ENCODE assay signal across 19 cellular contexts in the genomic region with DNA sequence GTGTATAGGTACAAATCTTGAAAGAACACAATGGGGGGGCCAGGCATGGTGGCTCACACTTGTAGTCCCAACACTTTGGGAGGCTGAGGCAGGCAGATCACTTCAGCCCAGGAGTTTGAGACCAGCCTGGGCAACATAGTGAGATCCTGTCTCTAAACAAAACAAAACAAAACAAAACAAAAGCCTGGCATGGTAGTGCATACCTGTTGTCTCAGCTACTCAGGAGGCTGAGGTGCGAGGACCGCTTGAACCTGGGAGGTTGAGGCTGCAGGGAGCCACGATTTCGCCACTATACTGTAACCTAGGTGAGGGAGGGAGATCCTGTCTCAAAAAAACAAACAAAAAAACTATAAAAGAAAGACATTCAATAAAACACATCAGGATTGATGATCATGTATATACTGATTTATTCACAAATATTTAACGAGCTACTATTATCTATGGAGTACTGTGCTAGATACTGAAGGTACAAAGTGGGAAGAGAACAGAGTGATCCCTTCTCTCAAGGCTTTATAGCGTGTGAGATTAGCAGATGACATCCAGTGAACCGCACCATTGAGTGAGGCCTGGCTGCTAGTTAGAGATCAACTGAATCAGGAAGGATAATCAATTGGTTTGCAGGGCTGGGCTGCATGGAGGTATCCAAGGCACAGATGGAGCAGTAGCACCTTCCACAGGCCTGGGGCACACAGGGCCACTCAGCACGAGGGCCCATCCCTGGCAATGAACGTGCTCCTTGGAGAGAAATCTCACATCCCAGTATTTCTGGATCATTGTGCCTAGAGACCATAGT. TPM values are rescaled to one million over a fixed set of nuclear protein-coding genes. Genes with fewer than 3 reads are reported as not detected.
A peak's percentile ranks its signal among the peaks of the same experiment; 100 is the strongest.
DNase-seq lines count a peak whose midpoint lies in the region; ATAC-seq, FAIRE-seq and TF ChIP-seq lines count a peak whose summit lies in the region.
"Had no signal": no experiment of that assay in that cellular context is flagged by ENCODE, and none has a peak within 500 bp of the region (broad histone marks: within the 10 kb centered on the region; RNA-seq: fewer than 3 reads in every experiment).

No MANE protein-coding gene starts in this region.

- H2AFZ ChIP-seq in K562 (ENCODE audit: low read depth, low read length), result no peak overlapping the region
- H2AFZ ChIP-seq in SK-N-SH (ENCODE audit: low read depth), result no peak overlapping the region

- BruUV-seq in Caco-2 (replicated peaks; lab: Mats Ljungman, UMichigan) (no TSS peak), K562 (replicated peaks; lab: Mats Ljungman, UMichigan) (no TSS peak)

- intact Hi-C loops in Caco-2 (cut with micrococcal nuclease; ENCODE audit: unreplicated experiment), result no loop called here
- intact Hi-C loops in K562 (cut with micrococcal nuclease), result no loop called here
- intact Hi-C loops in thyroid gland (cut with DNase I), result no loop called here

- no peaks in the 10 kb centered on the region for H3K27me3 Mint-ChIP-seq in Caco-2 (ENCODE audit: insufficient read depth, unreplicated experiment)

- H4K20me1 ChIP-seq in K562 (replicated peaks; ENCODE audit: control insufficient read depth, insufficient read depth, low read length) (0 out of 2 replicates have a peak, but pooled peaks cover 3% of the 10 kb centered on the region), SK-N-SH (ENCODE audit: insufficient read depth) (no peaks in the 10 kb centered on the region)
- H4K20me1 ChIP-seq: BLaER1 treated with 17β-estradiol and CSF1 and Interleukin-3, amounts not matched to agents 10 nM and 100 nM had no signal

- TF ChIP-seq RAD21 in K562 (CRISPR knock-in tag; conservative IDR thresholded peaks at IDR 0.05 in 1 of 2, IDR thresholded peaks at IDR 0.05 in 1 of 2) (no peak), SK-N-SH (IDR thresholded peaks at IDR 0.05; ENCODE audit: low read length) (no peak)

- no peaks in the 10 kb centered on the region for H3K79me2 ChIP-seq in K562 (ENCODE audit: control insufficient read depth, insufficient read depth, low read length)
- no peaks in the 10 kb centered on the region for H3K79me2 ChIP-seq in SK-N-SH (ENCODE audit: insufficient read depth)

- no peaks in the 10 kb centered on the region for H3F3A ChIP-seq in SK-N-SH (replicated peaks; ENCODE audit: insufficient read depth)

- DNase-seq in Caco-2 (no peak), HEK293T (ENCODE audit: extremely low spot score) (peak; percentile 3), K562 (ENCODE audit: extremely low read depth in 1 of 4, low spot score in 3 of 4) (no peak), small intestine (peak; percentile 92), thyroid gland (no peak), NCI-H2107 treated with DMSO at 0.1 percent for 48 hours (lab: John Stamatoyannopoulos, UW; ENCODE audit: unreplicated experiment) (no peak), SK-N-SH (no peak)
- DNase-seq: CD8-positive, alpha-beta T cell; DMS79 treated with DMSO at 0.1 percent for 48 hours; KBM-7; NCI-H1694 treated with DMSO at 0.1 percent for 48 hours; NCI-H2107; NCI-H2227 treated with DMSO at 0.1 percent for 48 hours; NCI-H524; OCI-M1; SIG-M5 had no signal

- no peaks in the 10 kb centered on the region for H3K9me1 ChIP-seq in K562 (ENCODE audit: control insufficient read depth, insufficient read depth, low read length)

- 17% methylated on average over 9 of the region's 9 CpGs for WGBS in K562 (ENCODE audit: insufficient coverage, low coverage, missing lambda C conversion rate)
- 59 to 80% (median 74%) methylated on average over 9 of the region's 9 CpGs for WGBS in small intestine, 3 donors
- 94 to 96% methylated on average over 9 of the region's 9 CpGs for WGBS in thyroid gland, 2 donors
- WGBS in SK-N-SH (ENCODE audit: low lambda C conversion rate), result 81% methylated on average over 9 of the region's 9 CpGs

- H3K36me3 Mint-ChIP-seq in Caco-2 (ENCODE audit: insufficient read depth, unreplicated experiment), result peaks cover 9% of the 10 kb centered on the region
- H3K36me3 Mint-ChIP-seq: CD8-positive, alpha-beta T cell had no signal

- H3K9ac ChIP-seq in K562 (ENCODE audit: insufficient read depth in 1 of 2, low read depth in 2 of 2, low read length in 2 of 2) (no peak overlapping the region), SK-N-SH (no peak overlapping the region)
- H3K9ac ChIP-seq: BLaER1 treated with 17β-estradiol and CSF1 and Interleukin-3, amounts not matched to agents 10 nM and 100 nM had no signal

- H3K27ac Mint-ChIP-seq in Caco-2 (ENCODE audit: unreplicated experiment), result peak overlapping the region; percentile 18
- H3K27ac Mint-ChIP-seq: CD8-positive, alpha-beta T cell had no signal

- no peak for FAIRE-seq in K562 (lab: Jason Lieb, UNC)
- FAIRE-seq in small intestine (lab: Jason Lieb, UNC), result no peak
- FAIRE-seq: H54 had no signal

- H3K9me3 ChIP-seq in Caco-2 (peaks cover 5% of the 10 kb centered on the region; the same call in 1 of the 2 replicates), K562 (replicated peaks; ENCODE audit: control insufficient read depth, insufficient read depth, low read depth, low read length) (no peaks in the 10 kb centered on the region), small intestine (ENCODE audit: control insufficient read depth, low read depth) (no peaks in the 10 kb centered on the region), thyroid gland (no peaks in the 10 kb centered on the region), SK-N-SH (no peaks in the 10 kb centered on the region)
- H3K9me3 ChIP-seq: BLaER1 treated with 17β-estradiol and CSF1 and Interleukin-3, amounts not matched to agents 10 nM and 100 nM had no signal

- peaks cover 35% of the 10 kb centered on the region for H3K4me1 Mint-ChIP-seq in Caco-2 (ENCODE audit: low read depth, unreplicated experiment)

- H3K4me2 ChIP-seq in K562 (ENCODE audit: insufficient read depth, low read length) (no peak overlapping the region), SK-N-SH (no peak overlapping the region)
- H3K4me2 ChIP-seq: BLaER1 treated with 17β-estradiol and CSF1 and Interleukin-3, amounts not matched to agents 10 nM and 100 nM had no signal

- POLR2A ChIA-PET in Caco-2 (lab: Charles Lee), result interaction anchor here (0.6 kb wide), 1 partner anchor 826 kb away, joined by 3 read pairs; no protein-coding TSS in a partner anchor
- POLR2A ChIA-PET in HEK293T (lab: Yijun Ruan, JAX), result no interaction called here
- POLR2A ChIA-PET in K562 (lab: Yijun Ruan, JAX), result no interaction called here
- POLR2A ChIA-PET in SK-N-SH (lab: Yijun Ruan, JAX), result no interaction called here

- H3K27me3 ChIP-seq in Caco-2 (replicated peaks; ENCODE audit: control insufficient read depth, insufficient read depth, low read length) (no peaks in the 10 kb centered on the region), K562 (ENCODE audit: control insufficient read depth in 2 of 2, insufficient read depth in 2 of 2, low read length in 2 of 2) (peaks cover 4 to 10% of the 10 kb centered on the region in 2 experiments; a peak in 3 of 5 replicates), small intestine (ENCODE audit: control insufficient read depth in 2 of 2, insufficient read depth in 2 of 2, low read length in 2 of 2) (no peaks in the 10 kb centered on the region), thyroid gland (no peaks in the 10 kb centered on the region), SK-N-SH (ENCODE audit: insufficient read depth) (no peaks in the 10 kb centered on the region)
- H3K27me3 ChIP-seq: BLaER1 treated with 17β-estradiol and CSF1 and Interleukin-3, amounts not matched to agents 10 nM and 100 nM had no signal

- H3K4me3 Mint-ChIP-seq in Caco-2 (ENCODE audit: unreplicated experiment), result no peak overlapping the region
- H3K4me3 Mint-ChIP-seq: CD8-positive, alpha-beta T cell had no signal

- peaks cover 46% of the 10 kb centered on the region for H3K4me1 ChIP-seq in Caco-2
- H3K4me1 ChIP-seq in K562 (replicated peaks in 1 of 2; ENCODE audit: control insufficient read depth in 2 of 2, insufficient read depth in 2 of 2, low read length in 2 of 2), result peaks cover 6 to 9% of the 10 kb centered on the region in 2 experiments; a peak in 4 of 5 replicates
- H3K4me1 ChIP-seq in small intestine (ENCODE audit: control insufficient read depth in 2 of 2, insufficient read depth in 1 of 2, low read depth in 1 of 2, low read length in 1 of 2), result peaks cover 0 to 9% of the 10 kb centered on the region in 2 donors
- peaks cover 10 to 11% of the 10 kb centered on the region in 2 donors for H3K4me1 ChIP-seq in thyroid gland
- H3K4me1 ChIP-seq in SK-N-SH (ENCODE audit: control insufficient read depth in 1 of 2, insufficient read depth in 2 of 2, low read depth in 1 of 2, low read length in 1 of 2), result no peaks in the 10 kb centered on the region

- TF ChIP-seq EP300 in K562 (IDR thresholded peaks at IDR 0.05; ENCODE audit: low read length) (no peak), SK-N-SH (IDR thresholded peaks at IDR 0.05; ENCODE audit: borderline replicate concordance in 1 of 2, low read depth in 1 of 2, low read length in 1 of 2) (no peak)

- no peak for TF ChIP-seq POLR2A in K562 (conservative IDR thresholded peaks at IDR 0.05)
- TF ChIP-seq POLR2A in thyroid gland (IDR thresholded peaks at IDR 0.05), result no peak

- in situ Hi-C loops in K562 (cut with MboI), result no loop called here

- H3K36me3 ChIP-seq in Caco-2 (ENCODE audit: control insufficient read depth, insufficient read depth, low read length), result no peaks in the 10 kb centered on the region
- no peaks in the 10 kb centered on the region for H3K36me3 ChIP-seq in K562 (ENCODE audit: control insufficient read depth, insufficient read depth, low read length)
- H3K36me3 ChIP-seq in small intestine (ENCODE audit: control insufficient read depth in 2 of 2, insufficient read depth in 2 of 2, low read length in 2 of 2), result no peaks in the 10 kb centered on the region
- no peaks in the 10 kb centered on the region for H3K36me3 ChIP-seq in thyroid gland
- no peaks in the 10 kb centered on the region for H3K36me3 ChIP-seq in SK-N-SH (replicated peaks in 1 of 2; ENCODE audit: control insufficient read depth in 1 of 2, insufficient read depth in 2 of 2, low read length in 1 of 2)
- H3K36me3 ChIP-seq: BLaER1 treated with 17β-estradiol and CSF1 and Interleukin-3, amounts not matched to agents 10 nM and 100 nM had no signal

- CTCF ChIA-PET in Caco-2 (lab: Charles Lee), result no interaction called here
- CTCF ChIA-PET in HEK293T (lab: Yijun Ruan, JAX), result no interaction called here
- CTCF ChIA-PET in K562 (lab: Yijun Ruan, JAX; ENCODE audit: low intra/inter-chr PET ratio), result no interaction called here
- CTCF ChIA-PET in SK-N-SH (lab: Yijun Ruan, JAX), result interaction anchor here (1.5 kb wide), 1 partner anchor 21 kb away, joined by 4 read pairs; no protein-coding TSS in a partner anchor

- H3K4me3 ChIP-seq in Caco-2 (ENCODE audit: low read depth, low read length), result no peak overlapping the region
- H3K4me3 ChIP-seq in K562, result no peak overlapping the region
- no peak overlapping the region for H3K4me3 ChIP-seq in small intestine (ENCODE audit: low read depth in 1 of 2, low read length in 2 of 2)
- no peak overlapping the region for H3K4me3 ChIP-seq in thyroid gland (replicated peaks in 1 of 3)
- H3K4me3 ChIP-seq in SK-N-SH (ENCODE audit: low read depth in 2 of 2, low read length in 1 of 2), result no peak overlapping the region
- H3K4me3 ChIP-seq: BLaER1 treated with 17β-estradiol and CSF1 and Interleukin-3, amounts not matched to agents 10 nM and 100 nM had no signal

- H3K9me2 ChIP-seq in SK-N-SH, result no peaks in the 10 kb centered on the region

- ATAC-seq in K562, result no peak
- ATAC-seq: CD8-positive, alpha-beta T cell had no signal

- H3K9me3 Mint-ChIP-seq in Caco-2 (ENCODE audit: unreplicated experiment), result no peaks in the 10 kb centered on the region
- H3K9me3 Mint-ChIP-seq: CD8-positive, alpha-beta T cell had no signal

- H3K27ac ChIP-seq in K562 (ENCODE audit: extremely low read depth, low read depth, low read length), result no peak overlapping the region
- H3K27ac ChIP-seq in small intestine (ENCODE audit: low read depth in 1 of 2, low read length in 1 of 2), result peak overlapping the region; percentile 73 to 80
- H3K27ac ChIP-seq in thyroid gland, result no peak overlapping the region
- H3K27ac ChIP-seq in SK-N-SH (ENCODE audit: low read depth in 2 of 2, low read length in 1 of 2), result no peak overlapping the region
- H3K27ac ChIP-seq: BLaER1 treated with 17β-estradiol and CSF1 and Interleukin-3, amounts not matched to agents 10 nM and 100 nM; RWPE1 had no signal

- TF ChIP-seq CTCF in Caco-2 (IDR thresholded peaks at IDR 0.05; ENCODE audit: insufficient read depth in 1 of 2, low read depth in 1 of 2, low read length in 1 of 2, severe bottlenecking in 1 of 2, unreplicated experiment in 1 of 2) (no peak), K562 (IDR thresholded peaks at IDR 0.05 in 2 of 3, conservative IDR thresholded peaks at IDR 0.05 in 1 of 3; ENCODE audit: insufficient read depth in 2 of 3, low read depth in 1 of 3, low read length in 3 of 3) (no peak), thyroid gland (IDR thresholded peaks at IDR 0.05) (no peak), SK-N-SH (IDR thresholded peaks at IDR 0.05) (no peak)

RNA-seq across cellular contexts. Expression of a gene that starts 26.4 kb away (rescaled TPM):
- total RNA-seq in Caco-2 (2022), result 116 and 126 TPM in 2 replicates
- total RNA-seq in K562 (2011; cell fraction: chromatin; rRNA removed; ENCODE audit: low replicate concordance), result 1.2 and 3.1 TPM in 2 replicates
- 1.8 and 2.3 TPM in 2 replicates for total RNA-seq in K562 (2011; cell fraction: nucleolus; rRNA removed)
- 0.73 and 1.3 TPM in 2 replicates for total RNA-seq in K562 (2011; cell fraction: nucleoplasm; rRNA removed)
- total RNA-seq in K562 (2014; rRNA removed), result 0.16 TPM in 1 of 2 replicates, not detected in the other
- total RNA-seq in K562 (2014; rRNA removed; fragmentation: Illumina TruSeq; extraction: Trizol), result 0.07 TPM in 1 of 2 replicates, not detected in the other
- 0.07 and 0.15 TPM in 2 replicates for total RNA-seq in K562 (2015; rRNA removed; fragmentation: Illumina TruSeq; extraction: Trizol)
- 0.63 and 1.2 TPM in 2 replicates for total RNA-seq in K562 (2021)
- 0.47 and 0.87 TPM in 2 replicates for polyA plus RNA-seq in K562 (2011; rRNA removed)
- 0.94 and 1.2 TPM in 2 replicates for polyA plus RNA-seq in K562 (2011; cell fraction: cytosol; rRNA removed)
- polyA plus RNA-seq in K562 (2011; cell fraction: nucleus; rRNA removed), result 1.6 and 2.7 TPM in 2 replicates
- polyA plus RNA-seq in K562 (2012), result 0.35 and 1.9 TPM in 2 replicates
- 0.15 TPM in 1 of 2 replicates, not detected in the other for polyA plus RNA-seq in K562 (2014; fragmentation: Illumina TruSeq; extraction: Trizol)
- polyA plus RNA-seq in K562 (2014; fragmentation: Nextera tagmentation; extraction: Ambion mirVana), result not detected
- polyA plus RNA-seq in K562 (2014; rRNA removed), result 0.03 TPM in 1 of 2 replicates, not detected in the other
- 0.21 and 0.54 TPM in 2 replicates for polyA minus RNA-seq in K562 (2011; rRNA and poly(A)+ RNA removed)
- polyA minus RNA-seq in K562 (2011; cell fraction: cytosol; rRNA and poly(A)+ RNA removed), result 0.67 TPM in 1 of 2 replicates, not detected in the other
- polyA minus RNA-seq in K562 (2011; cell fraction: nucleus; rRNA and poly(A)+ RNA removed), result 0.94 and 1.00 TPM in 2 replicates
- 100 to 1,000 TPM; 261 to 487 (median 395) TPM for polyA plus RNA-seq in small intestine
- total RNA-seq in thyroid gland, result 10 to 100 TPM in 2 of 4 donors, 1 to 10 TPM in 2; 6.6 to 28.8 (median 12.6) TPM
- 0.10 and 0.11 TPM in 2 replicates for polyA plus RNA-seq in SK-N-SH (2012; rRNA removed)
- 0.04 and 0.05 TPM in 2 replicates for polyA plus RNA-seq in SK-N-SH (2012; cell fraction: cytosol; rRNA removed)
- polyA plus RNA-seq in SK-N-SH (2012; cell fraction: nucleus; rRNA removed), result 1.3 and 1.5 TPM in 2 replicates

RNA-seq across cellular contexts. Expression of a gene that starts 54.3 kb away (rescaled TPM):
- total RNA-seq in Caco-2 (2022), result 75.9 and 83.0 TPM in 2 replicates
- 80.9 and 81.4 TPM in 2 replicates for total RNA-seq in K562 (2011; cell fraction: chromatin; rRNA removed; ENCODE audit: low replicate concordance)
- total RNA-seq in K562 (2011; cell fraction: nucleolus; rRNA removed), result 51.8 and 56.9 TPM in 2 replicates
- 46.3 and 49.2 TPM in 2 replicates for total RNA-seq in K562 (2011; cell fraction: nucleoplasm; rRNA removed)
- 64.4 and 76.9 TPM in 2 replicates for total RNA-seq in K562 (2014; rRNA removed)
- 51.4 and 56.3 TPM in 2 replicates for total RNA-seq in K562 (2014; rRNA removed; fragmentation: Illumina TruSeq; extraction: Trizol)
- total RNA-seq in K562 (2015; rRNA removed; fragmentation: Illumina TruSeq; extraction: Trizol), result 61.6 and 63.4 TPM in 2 replicates
- total RNA-seq in K562 (2021), result 85.1 and 85.9 TPM in 2 replicates
- polyA plus RNA-seq in K562 (2011; rRNA removed), result 47.7 and 102 TPM in 2 replicates
- 51.2 and 51.7 TPM in 2 replicates for polyA plus RNA-seq in K562 (2011; cell fraction: cytosol; rRNA removed)
- 83.3 and 107 TPM in 2 replicates for polyA plus RNA-seq in K562 (2011; cell fraction: nucleus; rRNA removed)
- 97.9 and 111 TPM in 2 replicates for polyA plus RNA-seq in K562 (2012)
- 119 and 131 TPM in 2 replicates for polyA plus RNA-seq in K562 (2014; fragmentation: Illumina TruSeq; extraction: Trizol)
- polyA plus RNA-seq in K562 (2014; fragmentation: Nextera tagmentation; extraction: Ambion mirVana), result 10 to 100 TPM; 27.5 to 35.1 TPM
- polyA plus RNA-seq in K562 (2014; rRNA removed), result 63.5 and 70.8 TPM in 2 replicates
- polyA minus RNA-seq in K562 (2011; rRNA and poly(A)+ RNA removed), result 40.3 and 59.5 TPM in 2 replicates
- polyA minus RNA-seq in K562 (2011; cell fraction: cytosol; rRNA and poly(A)+ RNA removed), result 46.6 and 57.6 TPM in 2 replicates
- polyA minus RNA-seq in K562 (2011; cell fraction: nucleus; rRNA and poly(A)+ RNA removed), result 16.6 and 28.9 TPM in 2 replicates
- 100 to 1,000 TPM in 2 of 3 donors, 10 to 100 TPM in 1; 69.7 to 183 (median 111) TPM for polyA plus RNA-seq in small intestine
- 10 to 100 TPM; 61.4 to 98.1 (median 85.7) TPM for total RNA-seq in thyroid gland
- polyA plus RNA-seq in SK-N-SH (2012; rRNA removed), result 36.7 and 46.7 TPM in 2 replicates
- polyA plus RNA-seq in SK-N-SH (2012; cell fraction: cytosol; rRNA removed), result 45.5 and 49.7 TPM in 2 replicates
- 84.1 and 88.4 TPM in 2 replicates for polyA plus RNA-seq in SK-N-SH (2012; cell fraction: nucleus; rRNA removed)

Comparison
In these comparisons a context has a peak if more than half of its experiments do, and no peak if none do; other contexts are left out.
1. DNase-seq: peak in HEK293T (single experiment) and small intestine (single experiment); none in Caco-2 (0 of 2), K562 (0 of 4), thyroid gland (0 of 2), NCI-H2107 treated with DMSO at 0.1 percent for 48 hours (single experiment) and SK-N-SH (single experiment).
2. H3K27ac ChIP-seq: peak in small intestine (2 of 2); none in K562 (single experiment), thyroid gland (0 of 3) and SK-N-SH (0 of 2).